In the genomic region with DNA sequence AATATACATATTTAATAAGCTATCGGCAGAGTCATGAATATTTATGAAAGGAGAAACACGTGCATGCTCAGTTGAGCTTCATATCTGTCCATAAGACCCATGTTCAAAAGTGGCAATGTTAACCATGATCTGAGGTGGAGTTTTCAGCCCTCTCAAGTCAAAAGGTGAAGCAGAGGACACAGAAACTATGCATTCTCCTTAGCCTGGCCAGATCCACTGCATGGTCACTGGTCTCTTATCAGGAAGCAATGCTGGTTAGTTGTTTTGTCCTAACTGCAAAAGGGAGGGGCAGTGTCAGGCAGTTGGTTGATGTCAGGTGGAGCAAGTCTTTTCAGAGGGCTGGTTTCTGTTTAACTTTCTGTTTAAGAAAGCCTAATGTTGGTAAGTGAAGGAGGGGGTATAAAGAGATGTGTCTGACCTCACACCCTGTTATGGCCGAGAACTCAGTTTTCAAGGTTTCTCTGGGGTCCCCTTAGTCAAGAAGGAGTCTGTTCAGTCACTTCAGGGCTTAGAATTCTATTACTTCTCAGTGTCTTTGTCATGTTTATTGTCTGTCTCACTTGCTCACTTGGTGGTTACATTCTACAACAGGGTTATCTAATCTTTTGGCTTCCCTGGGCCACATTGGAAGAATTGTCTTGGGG, we compare ENCODE assay signal across 1 cellular context.
TF ChIP-seq lines count a peak whose summit lies in the region.

No MANE protein-coding gene starts in this region.

TF ChIP-seq in GM23338, 12 proteins besides CTCF, POLR2A, EP300 and RAD21 (continued from another document):
- TF ChIP-seq, protein P1, sequence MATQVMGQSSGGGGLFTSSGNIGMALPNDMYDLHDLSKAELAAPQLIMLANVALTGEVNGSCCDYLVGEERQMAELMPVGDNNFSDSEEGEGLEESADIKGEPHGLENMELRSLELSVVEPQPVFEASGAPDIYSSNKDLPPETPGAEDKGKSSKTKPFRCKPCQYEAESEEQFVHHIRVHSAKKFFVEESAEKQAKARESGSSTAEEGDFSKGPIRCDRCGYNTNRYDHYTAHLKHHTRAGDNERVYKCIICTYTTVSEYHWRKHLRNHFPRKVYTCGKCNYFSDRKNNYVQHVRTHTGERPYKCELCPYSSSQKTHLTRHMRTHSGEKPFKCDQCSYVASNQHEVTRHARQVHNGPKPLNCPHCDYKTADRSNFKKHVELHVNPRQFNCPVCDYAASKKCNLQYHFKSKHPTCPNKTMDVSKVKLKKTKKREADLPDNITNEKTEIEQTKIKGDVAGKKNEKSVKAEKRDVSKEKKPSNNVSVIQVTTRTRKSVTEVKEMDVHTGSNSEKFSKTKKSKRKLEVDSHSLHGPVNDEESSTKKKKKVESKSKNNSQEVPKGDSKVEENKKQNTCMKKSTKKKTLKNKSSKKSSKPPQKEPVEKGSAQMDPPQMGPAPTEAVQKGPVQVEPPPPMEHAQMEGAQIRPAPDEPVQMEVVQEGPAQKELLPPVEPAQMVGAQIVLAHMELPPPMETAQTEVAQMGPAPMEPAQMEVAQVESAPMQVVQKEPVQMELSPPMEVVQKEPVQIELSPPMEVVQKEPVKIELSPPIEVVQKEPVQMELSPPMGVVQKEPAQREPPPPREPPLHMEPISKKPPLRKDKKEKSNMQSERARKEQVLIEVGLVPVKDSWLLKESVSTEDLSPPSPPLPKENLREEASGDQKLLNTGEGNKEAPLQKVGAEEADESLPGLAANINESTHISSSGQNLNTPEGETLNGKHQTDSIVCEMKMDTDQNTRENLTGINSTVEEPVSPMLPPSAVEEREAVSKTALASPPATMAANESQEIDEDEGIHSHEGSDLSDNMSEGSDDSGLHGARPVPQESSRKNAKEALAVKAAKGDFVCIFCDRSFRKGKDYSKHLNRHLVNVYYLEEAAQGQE (IDR thresholded peaks at IDR 0.05; ENCODE audit: unreplicated experiment) = no peak
- TF ChIP-seq POLR2AphosphoS5 (IDR thresholded peaks at IDR 0.05; ENCODE audit: low read depth) (no peak), ZNF114 (CRISPR knock-in tag; IDR thresholded peaks at IDR 0.05) (no peak)
- TF ChIP-seq, protein P2, sequence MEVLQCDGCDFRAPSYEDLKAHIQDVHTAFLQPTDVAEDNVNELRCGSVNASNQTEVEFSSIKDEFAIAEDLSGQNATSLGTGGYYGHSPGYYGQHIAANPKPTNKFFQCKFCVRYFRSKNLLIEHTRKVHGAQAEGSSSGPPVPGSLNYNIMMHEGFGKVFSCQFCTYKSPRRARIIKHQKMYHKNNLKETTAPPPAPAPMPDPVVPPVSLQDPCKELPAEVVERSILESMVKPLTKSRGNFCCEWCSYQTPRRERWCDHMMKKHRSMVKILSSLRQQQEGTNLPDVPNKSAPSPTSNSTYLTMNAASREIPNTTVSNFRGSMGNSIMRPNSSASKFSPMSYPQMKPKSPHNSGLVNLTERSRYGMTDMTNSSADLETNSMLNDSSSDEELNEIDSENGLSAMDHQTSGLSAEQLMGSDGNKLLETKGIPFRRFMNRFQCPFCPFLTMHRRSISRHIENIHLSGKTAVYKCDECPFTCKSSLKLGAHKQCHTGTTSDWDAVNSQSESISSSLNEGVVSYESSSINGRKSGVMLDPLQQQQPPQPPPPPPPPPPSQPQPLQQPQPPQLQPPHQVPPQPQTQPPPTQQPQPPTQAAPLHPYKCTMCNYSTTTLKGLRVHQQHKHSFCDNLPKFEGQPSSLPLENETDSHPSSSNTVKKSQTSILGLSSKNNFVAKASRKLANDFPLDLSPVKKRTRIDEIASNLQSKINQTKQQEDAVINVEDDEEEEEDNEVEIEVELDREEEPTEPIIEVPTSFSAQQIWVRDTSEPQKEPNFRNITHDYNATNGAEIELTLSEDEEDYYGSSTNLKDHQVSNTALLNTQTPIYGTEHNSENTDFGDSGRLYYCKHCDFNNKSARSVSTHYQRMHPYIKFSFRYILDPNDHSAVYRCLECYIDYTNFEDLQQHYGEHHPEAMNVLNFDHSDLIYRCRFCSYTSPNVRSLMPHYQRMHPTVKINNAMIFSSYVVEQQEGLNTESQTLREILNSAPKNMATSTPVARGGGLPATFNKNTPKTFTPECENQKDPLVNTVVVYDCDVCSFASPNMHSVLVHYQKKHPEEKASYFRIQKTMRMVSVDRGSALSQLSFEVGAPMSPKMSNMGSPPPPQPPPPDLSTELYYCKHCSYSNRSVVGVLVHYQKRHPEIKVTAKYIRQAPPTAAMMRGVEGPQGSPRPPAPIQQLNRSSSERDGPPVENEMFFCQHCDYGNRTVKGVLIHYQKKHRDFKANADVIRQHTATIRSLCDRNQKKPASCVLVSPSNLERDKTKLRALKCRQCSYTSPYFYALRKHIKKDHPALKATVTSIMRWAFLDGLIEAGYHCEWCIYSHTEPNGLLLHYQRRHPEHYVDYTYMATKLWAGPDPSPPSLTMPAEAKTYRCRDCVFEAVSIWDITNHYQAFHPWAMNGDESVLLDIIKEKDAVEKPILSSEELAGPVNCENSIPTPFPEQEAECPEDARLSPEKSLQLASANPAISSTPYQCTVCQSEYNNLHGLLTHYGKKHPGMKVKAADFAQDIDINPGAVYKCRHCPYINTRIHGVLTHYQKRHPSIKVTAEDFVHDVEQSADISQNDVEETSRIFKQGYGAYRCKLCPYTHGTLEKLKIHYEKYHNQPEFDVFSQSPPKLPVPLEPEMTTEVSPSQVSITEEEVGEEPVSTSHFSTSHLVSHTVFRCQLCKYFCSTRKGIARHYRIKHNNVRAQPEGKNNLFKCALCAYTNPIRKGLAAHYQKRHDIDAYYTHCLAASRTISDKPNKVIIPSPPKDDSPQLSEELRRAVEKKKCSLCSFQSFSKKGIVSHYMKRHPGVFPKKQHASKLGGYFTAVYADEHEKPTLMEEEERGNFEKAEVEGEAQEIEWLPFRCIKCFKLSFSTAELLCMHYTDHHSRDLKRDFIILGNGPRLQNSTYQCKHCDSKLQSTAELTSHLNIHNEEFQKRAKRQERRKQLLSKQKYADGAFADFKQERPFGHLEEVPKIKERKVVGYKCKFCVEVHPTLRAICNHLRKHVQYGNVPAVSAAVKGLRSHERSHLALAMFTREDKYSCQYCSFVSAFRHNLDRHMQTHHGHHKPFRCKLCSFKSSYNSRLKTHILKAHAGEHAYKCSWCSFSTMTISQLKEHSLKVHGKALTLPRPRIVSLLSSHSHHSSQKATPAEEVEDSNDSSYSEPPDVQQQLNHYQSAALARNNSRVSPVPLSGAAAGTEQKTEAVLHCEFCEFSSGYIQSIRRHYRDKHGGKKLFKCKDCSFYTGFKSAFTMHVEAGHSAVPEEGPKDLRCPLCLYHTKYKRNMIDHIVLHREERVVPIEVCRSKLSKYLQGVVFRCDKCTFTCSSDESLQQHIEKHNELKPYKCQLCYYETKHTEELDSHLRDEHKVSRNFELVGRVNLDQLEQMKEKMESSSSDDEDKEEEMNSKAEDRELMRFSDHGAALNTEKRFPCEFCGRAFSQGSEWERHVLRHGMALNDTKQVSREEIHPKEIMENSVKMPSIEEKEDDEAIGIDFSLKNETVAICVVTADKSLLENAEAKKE (CRISPR knock-in tag; IDR thresholded peaks at IDR 0.05) = no peak
